In genomic region chr2:174586896-174587295, GRCh38 we compare ENCODE assay signal across 17 cellular contexts. TPM values are rescaled to one million over a fixed set of nuclear protein-coding genes. Genes with fewer than 3 reads are reported as not detected.
DNase-seq lines count a peak whose midpoint lies in the region; ATAC-seq lines count a peak whose summit lies in the region.
"Had no signal": no experiment of that assay in that cellular context is flagged by ENCODE, and none has a peak within 500 bp of the region (broad histone marks: within the 10 kb centered on the region; RNA-seq: fewer than 3 reads in every experiment).

No MANE protein-coding gene starts in this region.

- H3K27ac ChIP-seq in urinary bladder (ENCODE audit: low read depth): peak overlapping the region; percentile 52
- H3K27ac ChIP-seq: foreskin keratinocyte, lower lobe of right lung, right lobe of liver, upper lobe of right lung had no signal

- no peaks in the 10 kb centered on the region for H3K9me3 Mint-ChIP-seq in stimulated activated naive CD8-positive, alpha-beta T cell treated with anti-CD3 and anti-CD28 coated beads, Interleukin-15, Interleukin-2, amounts not matched to agents 100 ng/mL and 50 ng/mL, for 24 hours
- no peaks in the 10 kb centered on the region for H3K9me3 Mint-ChIP-seq in activated T-helper 17 cell treated with anti-CD3 and anti-CD28 coated beads, Interleukin-2, amount 50 U/mL, for 72 hours

- no peak for DNase-seq in stimulated activated naive CD8-positive, alpha-beta T cell treated with anti-CD3 and anti-CD28 coated beads, Interleukin-15, Interleukin-2, amounts not matched to agents 100 U/mL and 50 U/mL, for 24 hours
- peak; percentile 17 for DNase-seq in iris pigment epithelial cell (ENCODE audit: low read depth)
- no peak for DNase-seq in retina
- DNase-seq in DMS 273 treated with DMSO at 0.1 percent for 48 hours (lab: John Stamatoyannopoulos, UW): no peak
- DNase-seq: activated gamma-delta T cell treated with Interleukin-2 at 50 U/mL for 16 hours; foreskin keratinocyte; lower lobe of right lung; NCI-H1092 treated with DMSO at 0.1 percent for 48 hours; right lobe of liver; stimulated activated CD4-positive, alpha-beta T cell treated with anti-CD3 and anti-CD28 coated beads, Interleukin-2, amount 100 ng/mL, for 48 hours; stimulated activated CD8-positive, alpha-beta memory T cell treated with anti-CD3 and anti-CD28 coated beads, Interleukin-4, amount 100 ng/mL, for 48 hours; upper lobe of right lung had no signal

- H3K36me3 ChIP-seq in urinary bladder (ENCODE audit: insufficient read depth): no peaks in the 10 kb centered on the region
- H3K36me3 ChIP-seq: HAP-1, right lobe of liver had no signal

- H3K4me3 ChIP-seq in urinary bladder (ENCODE audit: low read depth, low read length): no peak overlapping the region
- H3K4me3 ChIP-seq: HAP-1, lower lobe of right lung, right lobe of liver, upper lobe of right lung had no signal

- ATAC-seq in stimulated activated naive CD8-positive, alpha-beta T cell treated with anti-CD3 and anti-CD28 coated beads, Interleukin-15, Interleukin-2, amounts not matched to agents 100 U/mL and 50 U/mL, for 24 hours: no peak
- no peak for ATAC-seq in activated T-helper 17 cell treated with anti-CD3 and anti-CD28 coated beads, Interleukin-2, amount 50 U/mL, for 72 hours (replicated peaks)
- no peak for ATAC-seq in GM19397 (IDR thresholded peaks at IDR 0.05; ENCODE audit: unreplicated experiment)
- ATAC-seq: foreskin keratinocyte, lower lobe of right lung, right lobe of liver, upper lobe of right lung had no signal

- H3K4me1 ChIP-seq in urinary bladder (ENCODE audit: insufficient read depth): no peaks in the 10 kb centered on the region
- H3K4me1 ChIP-seq: foreskin keratinocyte, HAP-1 had no signal

- H3K4me3 Mint-ChIP-seq in stimulated activated naive CD8-positive, alpha-beta T cell treated with anti-CD3 and anti-CD28 coated beads, Interleukin-15, Interleukin-2, amounts not matched to agents 100 ng/mL and 50 ng/mL, for 24 hours: no peak overlapping the region
- peak overlapping the region; percentile 91 for H3K4me3 Mint-ChIP-seq in activated T-helper 17 cell treated with anti-CD3 and anti-CD28 coated beads, Interleukin-2, amount 50 U/mL, for 72 hours

- peaks cover 81% of the 10 kb centered on the region for H3K36me3 Mint-ChIP-seq in stimulated activated naive CD8-positive, alpha-beta T cell treated with anti-CD3 and anti-CD28 coated beads, Interleukin-15, Interleukin-2, amounts not matched to agents 100 ng/mL and 50 ng/mL, for 24 hours (ENCODE audit: low read depth)
- peaks cover 97% of the 10 kb centered on the region for H3K36me3 Mint-ChIP-seq in activated T-helper 17 cell treated with anti-CD3 and anti-CD28 coated beads, Interleukin-2, amount 50 U/mL, for 72 hours (ENCODE audit: low read depth)

- 86% methylated on average over 4 of the region's 4 CpGs for WGBS in urinary bladder

- H3K27ac Mint-ChIP-seq in stimulated activated naive CD8-positive, alpha-beta T cell treated with anti-CD3 and anti-CD28 coated beads, Interleukin-15, Interleukin-2, amounts not matched to agents 100 ng/mL and 50 ng/mL, for 24 hours: peak overlapping the region; percentile 88
- H3K27ac Mint-ChIP-seq in activated T-helper 17 cell treated with anti-CD3 and anti-CD28 coated beads, Interleukin-2, amount 50 U/mL, for 72 hours: peak overlapping the region; percentile 91

- no peaks in the 10 kb centered on the region for H3K27me3 Mint-ChIP-seq in stimulated activated naive CD8-positive, alpha-beta T cell treated with anti-CD3 and anti-CD28 coated beads, Interleukin-15, Interleukin-2, amounts not matched to agents 100 ng/mL and 50 ng/mL, for 24 hours
- H3K27me3 Mint-ChIP-seq in activated T-helper 17 cell treated with anti-CD3 and anti-CD28 coated beads, Interleukin-2, amount 50 U/mL, for 72 hours: no peaks in the 10 kb centered on the region

- peaks cover 95% of the 10 kb centered on the region for H3K4me1 Mint-ChIP-seq in stimulated activated naive CD8-positive, alpha-beta T cell treated with anti-CD3 and anti-CD28 coated beads, Interleukin-15, Interleukin-2, amounts not matched to agents 100 ng/mL and 50 ng/mL, for 24 hours (ENCODE audit: low read depth)
- peaks cover 58% of the 10 kb centered on the region for H3K4me1 Mint-ChIP-seq in activated T-helper 17 cell treated with anti-CD3 and anti-CD28 coated beads, Interleukin-2, amount 50 U/mL, for 72 hours

RNA-seq across cellular contexts. Expression of gene WIPF1, which starts 10.7 kb away (rescaled TPM):
- total RNA-seq in activated T-helper 17 cell treated with anti-CD3 and anti-CD28 coated beads, Interleukin-2, amount 50 U/mL, for 72 hours: 100 to 1,000 TPM; 180 to 334 TPM
- total RNA-seq in urinary bladder: 43.1 TPM
- 45.0 TPM for polyA plus RNA-seq in urinary bladder
